1 cellular context compared by ENCODE assay signal in the genomic region with DNA sequence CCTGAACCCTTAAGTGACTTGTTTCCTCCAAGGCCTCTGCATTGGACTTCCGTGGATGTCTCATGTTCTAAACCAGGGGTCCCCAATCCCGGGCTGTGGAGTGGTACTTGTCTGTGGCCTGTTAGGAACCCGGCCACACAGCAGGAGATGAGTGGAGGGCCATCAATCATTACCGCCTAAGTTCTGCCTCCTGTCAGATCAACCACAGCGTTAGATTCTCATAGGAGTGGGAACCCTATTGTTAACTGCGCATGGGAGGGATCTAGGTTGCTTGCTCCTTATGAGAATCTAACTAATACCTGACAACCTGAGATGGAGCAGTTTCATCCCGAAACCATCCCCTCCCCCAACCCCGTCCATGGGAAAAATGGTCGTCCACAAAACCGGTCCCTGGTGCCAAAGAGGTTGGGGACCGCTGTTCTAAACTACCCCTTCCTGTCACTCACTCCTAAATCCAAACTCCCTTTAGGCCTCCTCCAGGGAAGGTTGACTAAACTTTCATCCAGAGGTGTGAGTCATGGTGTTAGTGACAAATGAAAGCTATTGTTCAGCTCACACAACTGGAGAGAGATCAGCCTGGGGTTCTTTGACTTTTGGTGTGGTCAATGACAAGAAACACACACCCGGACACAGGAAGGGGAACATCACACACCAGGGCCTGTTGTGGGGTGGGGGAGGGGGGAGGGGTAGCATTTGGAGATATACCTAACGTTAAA.
A peak's percentile ranks its signal among the peaks of the same experiment; 100 is the strongest.
TF ChIP-seq lines count a peak whose summit lies in the region.

No MANE protein-coding gene starts in this region.

TF ChIP-seq in GM12878, 131 proteins besides CTCF, POLR2A, EP300 and RAD21:
- TF ChIP-seq, protein P1, sequence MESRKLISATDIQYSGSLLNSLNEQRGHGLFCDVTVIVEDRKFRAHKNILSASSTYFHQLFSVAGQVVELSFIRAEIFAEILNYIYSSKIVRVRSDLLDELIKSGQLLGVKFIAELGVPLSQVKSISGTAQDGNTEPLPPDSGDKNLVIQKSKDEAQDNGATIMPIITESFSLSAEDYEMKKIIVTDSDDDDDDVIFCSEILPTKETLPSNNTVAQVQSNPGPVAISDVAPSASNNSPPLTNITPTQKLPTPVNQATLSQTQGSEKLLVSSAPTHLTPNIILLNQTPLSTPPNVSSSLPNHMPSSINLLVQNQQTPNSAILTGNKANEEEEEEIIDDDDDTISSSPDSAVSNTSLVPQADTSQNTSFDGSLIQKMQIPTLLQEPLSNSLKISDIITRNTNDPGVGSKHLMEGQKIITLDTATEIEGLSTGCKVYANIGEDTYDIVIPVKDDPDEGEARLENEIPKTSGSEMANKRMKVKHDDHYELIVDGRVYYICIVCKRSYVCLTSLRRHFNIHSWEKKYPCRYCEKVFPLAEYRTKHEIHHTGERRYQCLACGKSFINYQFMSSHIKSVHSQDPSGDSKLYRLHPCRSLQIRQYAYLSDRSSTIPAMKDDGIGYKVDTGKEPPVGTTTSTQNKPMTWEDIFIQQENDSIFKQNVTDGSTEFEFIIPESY (IDR thresholded peaks at IDR 0.05) = no peak
- TF ChIP-seq, protein P2, sequence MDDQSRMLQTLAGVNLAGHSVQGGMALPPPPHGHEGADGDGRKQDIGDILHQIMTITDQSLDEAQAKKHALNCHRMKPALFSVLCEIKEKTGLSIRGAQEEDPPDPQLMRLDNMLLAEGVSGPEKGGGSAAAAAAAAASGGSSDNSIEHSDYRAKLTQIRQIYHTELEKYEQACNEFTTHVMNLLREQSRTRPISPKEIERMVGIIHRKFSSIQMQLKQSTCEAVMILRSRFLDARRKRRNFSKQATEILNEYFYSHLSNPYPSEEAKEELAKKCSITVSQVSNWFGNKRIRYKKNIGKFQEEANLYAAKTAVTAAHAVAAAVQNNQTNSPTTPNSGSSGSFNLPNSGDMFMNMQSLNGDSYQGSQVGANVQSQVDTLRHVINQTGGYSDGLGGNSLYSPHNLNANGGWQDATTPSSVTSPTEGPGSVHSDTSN (IDR thresholded peaks at IDR 0.05; ENCODE audit: insufficient replicate concordance, low read depth, low read length) = peak; percentile 30
